Comparison of ENCODE assay signal across 11 cellular contexts in the genomic region with DNA sequence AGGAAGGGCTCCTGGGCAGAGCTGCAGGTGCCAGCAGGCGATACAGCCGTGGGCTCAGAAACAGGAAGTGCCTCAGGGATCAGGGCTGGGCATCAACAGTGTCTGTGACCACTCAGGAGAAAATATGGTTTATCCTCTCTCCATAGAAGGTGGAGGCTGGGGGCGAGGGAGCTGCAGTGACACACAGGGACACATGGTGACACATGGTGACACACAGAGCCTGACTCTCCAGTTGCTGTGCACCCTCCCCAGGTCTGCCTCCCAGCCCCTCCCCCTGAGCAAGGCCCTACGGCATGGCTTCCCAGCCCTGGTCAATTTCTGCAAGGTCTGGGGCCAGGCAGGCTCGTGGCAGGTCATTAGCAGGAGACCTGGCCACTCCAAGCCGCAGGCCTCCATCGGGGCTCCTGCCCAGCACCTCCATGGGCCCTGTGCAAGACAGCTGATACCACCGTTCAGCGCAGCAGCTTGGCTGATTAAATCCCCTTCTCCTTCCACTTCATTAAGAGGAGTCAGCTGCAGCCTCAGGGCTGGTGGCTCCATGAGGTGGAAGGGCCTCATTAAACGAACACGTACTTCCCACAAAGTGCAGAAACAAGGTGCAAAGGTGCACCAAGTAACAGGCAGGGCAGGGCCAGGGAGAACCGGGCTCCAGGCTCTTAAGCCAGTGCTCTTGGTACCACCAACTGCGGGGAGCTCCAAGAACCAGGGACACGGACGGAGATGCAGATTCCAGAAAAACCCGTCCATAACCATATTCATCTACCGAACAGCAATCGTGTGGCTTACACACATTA.
DNase-seq lines count a peak whose midpoint lies in the region; ATAC-seq and TF ChIP-seq lines count a peak whose summit lies in the region.
"Had no signal": no experiment of that assay in that cellular context is flagged by ENCODE, and none has a peak within 500 bp of the region (broad histone marks: within the 10 kb centered on the region; RNA-seq: fewer than 3 reads in every experiment).

No MANE protein-coding gene starts in this region.

- H4K5ac ChIP-seq in H9 (ENCODE audit: insufficient read length, low read depth, low read length) = no peak overlapping the region

- H3K18ac ChIP-seq in H9 (ENCODE audit: insufficient read length, low read depth, low read length) = no peak overlapping the region

- TF ChIP-seq CTCF in H9 (conservative IDR thresholded peaks at IDR 0.05) = no peak
- no peak for TF ChIP-seq CTCF in WTC11 (IDR thresholded peaks at IDR 0.05)
- no peak for TF ChIP-seq CTCF in nephron (IDR thresholded peaks at IDR 0.05; ENCODE audit: unreplicated experiment in 3 of 3)
- no peak for TF ChIP-seq CTCF in tibial artery (IDR thresholded peaks at IDR 0.05)

- no peak overlapping the region for H2BK20ac ChIP-seq in H9 (ENCODE audit: low read depth, low read length, poor library complexity, severe bottlenecking)

- no peak overlapping the region for H3K56ac ChIP-seq in H9 (ENCODE audit: insufficient read length, low read depth, low read length)

- H3K9me3 Mint-ChIP-seq in H9 (no peaks in the 10 kb centered on the region), WTC11 (no peaks in the 10 kb centered on the region), nephron (no peaks in the 10 kb centered on the region)
- H3K9me3 Mint-ChIP-seq: stimulated activated naive B cell treated with anti-CD40 and anti-IgM and Interleukin-4, amounts not matched to agents 10 μg/mL and 1 μg/mL and 100 μg/mL, for 72 hours had no signal

- intact Hi-C loops in tibial artery (cut with DNase I; ENCODE audit: low total_unique reads) = no loop called here

- H3K14ac ChIP-seq in H9 (ENCODE audit: insufficient read depth, low read length) = peak overlapping the region; percentile 37

- no peak overlapping the region for H4K8ac ChIP-seq in H9 (replicated peaks; ENCODE audit: insufficient read length, low read depth, low read length)

- no peaks in the 10 kb centered on the region for H3K9me3 ChIP-seq in H9 (ENCODE audit: control insufficient read depth, low read depth, low read length)
- no peaks in the 10 kb centered on the region for H3K9me3 ChIP-seq in tibial artery
- H3K9me3 ChIP-seq: ovary had no signal

- H3K4me3 Mint-ChIP-seq in H9 (no peak overlapping the region), WTC11 (no peak overlapping the region), nephron (peak overlapping the region in 1 of 3 experiments; percentile 53)
- H3K4me3 Mint-ChIP-seq: stimulated activated naive B cell treated with anti-CD40 and anti-IgM and Interleukin-4, amounts not matched to agents 10 μg/mL and 1 μg/mL and 100 μg/mL, for 72 hours had no signal

- H3K4me1 Mint-ChIP-seq in H9 = peaks cover 59 to 76% of the 10 kb centered on the region in 2 experiments
- peaks cover 59% of the 10 kb centered on the region for H3K4me1 Mint-ChIP-seq in WTC11
- H3K4me1 Mint-ChIP-seq in nephron = peaks cover 61% of the 10 kb centered on the region

- H3K4me1 ChIP-seq in H9 (ENCODE audit: insufficient read depth, low read length) (no peaks in the 10 kb centered on the region; the same call in 1 of the 2 replicates), tibial artery (no peaks in the 10 kb centered on the region)

- H3K27me3 Mint-ChIP-seq in H9 (ENCODE audit: low read depth) = no peaks in the 10 kb centered on the region; the same call in 1 of the 2 replicates
- no peaks in the 10 kb centered on the region; the same call in 1 of the 2 replicates for H3K27me3 Mint-ChIP-seq in WTC11 (ENCODE audit: low read depth)
- H3K27me3 Mint-ChIP-seq in nephron (ENCODE audit: low read depth) = peaks cover 8% of the 10 kb centered on the region

- no peak overlapping the region for H3T11ph ChIP-seq in H9 (ENCODE audit: low read length)

- H3K79me1 ChIP-seq in H9 (ENCODE audit: insufficient read depth, low read depth, low read length, poor library complexity, severe bottlenecking) = peaks cover 3% of the 10 kb centered on the region

- CTCF ChIA-PET in WTC11 (lab: Charles Lee) = no interaction called here

- no peaks in the 10 kb centered on the region for H3K23me2 ChIP-seq in H9 (ENCODE audit: insufficient read length, low read depth, low read length, poor library complexity, severe bottlenecking)

- H3K4me3 ChIP-seq in tibial artery = no peak overlapping the region
- H3K4me3 ChIP-seq: ovary had no signal

- no peak overlapping the region for H2BK15ac ChIP-seq in H9 (ENCODE audit: low read depth, low read length)

- H3K79me2 ChIP-seq in H9 (ENCODE audit: insufficient read depth, low read length) = no peaks in the 10 kb centered on the region; the same call in 1 of the 2 replicates

- no peak overlapping the region for H3K23ac ChIP-seq in H9 (ENCODE audit: insufficient read length, low read depth, low read length)

- ATAC-seq in WTC11 (no peak), HG02970 (IDR thresholded peaks at IDR 0.05; ENCODE audit: low FRiP score, unreplicated experiment) (no peak)
- ATAC-seq: left ventricle myocardium superior had no signal

- no peak overlapping the region for H3K4ac ChIP-seq in H9 (ENCODE audit: low read depth, low read length)

- no peak overlapping the region for H2BK12ac ChIP-seq in H9 (ENCODE audit: insufficient read length, low read depth, low read length)

- POLR2A ChIA-PET in WTC11 (lab: Charles Lee) = no interaction called here

- no peak overlapping the region for H4K91ac ChIP-seq in H9 (ENCODE audit: insufficient read length, low read depth, low read length)

- H3K27me3 ChIP-seq in H9 (ENCODE audit: insufficient read depth, low read length) (no peaks in the 10 kb centered on the region), tibial artery (peaks cover 0 to 16% of the 10 kb centered on the region in 2 donors)
- H3K27me3 ChIP-seq: ovary had no signal

- H4K20me1 ChIP-seq in H9 (ENCODE audit: control insufficient read depth, insufficient read depth, insufficient read length) = peaks cover 4% of the 10 kb centered on the region

- no peak overlapping the region for H2BK120ac ChIP-seq in H9 (ENCODE audit: low read depth, low read length, poor library complexity, severe bottlenecking)

- H3K4me2 ChIP-seq in H9 (ENCODE audit: insufficient read depth, insufficient read length, low read length) = no peak overlapping the region

- no peaks in the 10 kb centered on the region for H3K36me3 ChIP-seq in tibial artery
- H3K36me3 ChIP-seq: ovary had no signal

- no peak overlapping the region for H2AK5ac ChIP-seq in H9 (ENCODE audit: insufficient read length, low read length)

- H2AFZ ChIP-seq in H9 (ENCODE audit: low read length) = no peak overlapping the region

- no CpG with 5 or more reads among the region's 18 CpGs for WGBS in H9 (ENCODE audit: extremely low coverage, insufficient read length, low lambda C conversion rate)

- peak overlapping the region in 1 of 3 experiments; percentile 96; a peak in 3 of 7 replicates for H3K27ac Mint-ChIP-seq in H9
- H3K27ac Mint-ChIP-seq in WTC11 = peak overlapping the region; percentile 63; the same call in 1 of the 2 replicates
- H3K27ac Mint-ChIP-seq in nephron = peak overlapping the region; percentile 29 to 86 (median 32)
- H3K27ac Mint-ChIP-seq: stimulated activated naive B cell treated with anti-CD40 and anti-IgM and Interleukin-4, amounts not matched to agents 10 μg/mL and 1 μg/mL and 100 μg/mL, for 72 hours had no signal

- H3K36me3 Mint-ChIP-seq in H9 (ENCODE audit: insufficient read depth in 1 of 3, low read depth in 3 of 3) = no peaks in the 10 kb centered on the region
- H3K36me3 Mint-ChIP-seq in WTC11 = no peaks in the 10 kb centered on the region
- H3K36me3 Mint-ChIP-seq in nephron (ENCODE audit: low read depth) = no peaks in the 10 kb centered on the region
- H3K36me3 Mint-ChIP-seq: stimulated activated naive B cell treated with anti-CD40 and anti-IgM and Interleukin-4, amounts not matched to agents 10 μg/mL and 1 μg/mL and 100 μg/mL, for 72 hours had no signal

- H3K27ac ChIP-seq in H9 (ENCODE audit: insufficient read length, low read depth, low read length) = no peak overlapping the region
- no peak overlapping the region for H3K27ac ChIP-seq in tibial artery
- H3K27ac ChIP-seq: ovary had no signal

- H3K9ac ChIP-seq in H9 (ENCODE audit: extremely low read depth, insufficient read length, low read length) = no peak overlapping the region

- no peak for DNase-seq in H9
- DNase-seq in NCI-H510A (lab: John Stamatoyannopoulos, UW) = peak; percentile 52
- DNase-seq in WTC11 (ENCODE audit: low spot score) = no peak
- DNase-seq in tibial artery = no peak
- no peak for DNase-seq in Ammon's horn (ENCODE audit: low spot score)
- DNase-seq: left ventricle myocardium superior; NCI-H446 treated with DMSO at 0.1 percent for 48 hours; ovary; stimulated activated naive B cell treated with anti-CD40 and anti-IgM and Interleukin-4, amounts not matched to agents 10 μg/mL and 1 μg/mL and 100 μg/mL, for 72 hours had no signal

- H2BK5ac ChIP-seq in H9 (ENCODE audit: insufficient read length, low read length) = no peak overlapping the region

TF ChIP-seq in WTC11, 78 proteins besides CTCF, POLR2A, EP300 and RAD21 (continues in another document):
- TF ChIP-seq, protein P1, sequence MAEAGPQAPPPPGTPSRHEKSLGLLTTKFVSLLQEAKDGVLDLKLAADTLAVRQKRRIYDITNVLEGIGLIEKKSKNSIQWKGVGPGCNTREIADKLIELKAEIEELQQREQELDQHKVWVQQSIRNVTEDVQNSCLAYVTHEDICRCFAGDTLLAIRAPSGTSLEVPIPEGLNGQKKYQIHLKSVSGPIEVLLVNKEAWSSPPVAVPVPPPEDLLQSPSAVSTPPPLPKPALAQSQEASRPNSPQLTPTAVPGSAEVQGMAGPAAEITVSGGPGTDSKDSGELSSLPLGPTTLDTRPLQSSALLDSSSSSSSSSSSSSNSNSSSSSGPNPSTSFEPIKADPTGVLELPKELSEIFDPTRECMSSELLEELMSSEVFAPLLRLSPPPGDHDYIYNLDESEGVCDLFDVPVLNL (CRISPR knock-in tag; IDR thresholded peaks at IDR 0.05; ENCODE audit: borderline replicate concordance, low read depth) = no peak
- no peak for TF ChIP-seq JUN (CRISPR knock-in tag; IDR thresholded peaks at IDR 0.05)
- TF ChIP-seq GABPB1 (CRISPR knock-in tag; IDR thresholded peaks at IDR 0.05) = no peak
- TF ChIP-seq GRHL2 (CRISPR knock-in tag; IDR thresholded peaks at IDR 0.05; ENCODE audit: insufficient replicate concordance, severe bottlenecking) = no peak
- no peak for TF ChIP-seq ZNF219 (CRISPR knock-in tag; IDR thresholded peaks at IDR 0.05; ENCODE audit: borderline replicate concordance)
- no peak for TF ChIP-seq TP53 (CRISPR knock-in tag; IDR thresholded peaks at IDR 0.05)
- no peak for TF ChIP-seq RELA (CRISPR knock-in tag; IDR thresholded peaks at IDR 0.05; ENCODE audit: borderline replicate concordance)
- no peak for TF ChIP-seq IRF2 (CRISPR knock-in tag; IDR thresholded peaks at IDR 0.05; ENCODE audit: borderline replicate concordance, low read depth)
- TF ChIP-seq NR2C2 (CRISPR knock-in tag; IDR thresholded peaks at IDR 0.05) = no peak
- no peak for TF ChIP-seq ZNF232 (CRISPR knock-in tag; IDR thresholded peaks at IDR 0.05)
- TF ChIP-seq ZNF263 (CRISPR knock-in tag; IDR thresholded peaks at IDR 0.05; ENCODE audit: low read depth) = no peak
